25 cellular contexts compared by ENCODE assay signal in the genomic region with DNA sequence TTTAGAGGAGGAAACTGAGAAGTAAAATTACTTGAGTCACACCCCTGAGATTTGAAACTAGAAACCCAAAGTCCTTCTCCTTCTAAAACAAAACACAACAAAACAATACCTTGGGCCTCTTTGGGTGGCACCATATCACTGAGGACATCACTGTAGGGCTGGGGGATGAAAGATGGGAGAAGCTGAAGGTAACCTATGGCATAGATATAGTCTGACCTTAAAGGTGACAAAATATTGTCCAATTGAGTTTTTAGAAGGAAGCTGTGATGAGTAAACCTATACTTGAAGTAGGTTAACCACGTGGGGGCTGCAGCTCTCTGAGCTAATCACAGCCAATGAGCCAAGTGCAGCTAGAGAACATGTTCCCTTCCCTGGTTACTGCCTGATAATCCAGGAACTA.
"Had no signal": no experiment of that assay in that cellular context is flagged by ENCODE, and none has a peak within 500 bp of the region (broad histone marks: within the 10 kb centered on the region; RNA-seq: fewer than 3 reads in every experiment).

No MANE protein-coding gene starts in this region.

- H3K36me3 ChIP-seq: left ventricle myocardium inferior, lower lobe of right lung, neural progenitor cell, ovary, suprapubic skin, thyroid gland had no signal

- H3K4me3 Mint-ChIP-seq: natural killer cell treated with Interleukin-12 subunit alpha and Interleukin-12 subunit beta and Interleukin-15 and Interleukin-18, amount 100 ng/mL, for 72 hours; neural progenitor cell; type B pancreatic cell had no signal

- ATAC-seq: lower lobe of right lung; natural killer cell treated with Interleukin-12 subunit alpha and Interleukin-12 subunit beta and Interleukin-15 and Interleukin-18, amount 100 ng/mL, for 72 hours had no signal

- H3K36me3 Mint-ChIP-seq: natural killer cell treated with Interleukin-12 subunit alpha and Interleukin-12 subunit beta and Interleukin-15 and Interleukin-18, amount 100 ng/mL, for 72 hours; neural progenitor cell; type B pancreatic cell had no signal

- DNase-seq: cortex of kidney; effector CD8-positive, alpha-beta T cell; foreskin melanocyte; head of caudate nucleus; kidney; left cardiac atrium; left ventricle myocardium inferior; lower lobe of right lung; mesenchymal stem cell; midbrain; nucleus accumbens; ovary; right cardiac atrium; small intestine; stimulated activated CD4-positive, alpha-beta T cell treated with anti-CD3 and anti-CD28 coated beads, Interleukin-12 subunit alpha, Interleukin-12 subunit beta, amount 100 ng/mL, for 4 hours; stimulated activated CD4-positive, alpha-beta T cell treated with anti-CD3 and anti-CD28 coated beads, Interleukin-4, amount 100 ng/mL, for 24 hours; stimulated activated naive CD4-positive, alpha-beta T cell had no signal

- H3K27ac ChIP-seq: hepatocyte, left ventricle myocardium inferior, lower lobe of right lung, neural progenitor cell, ovary, suprapubic skin had no signal

- H3K4me3 ChIP-seq: hepatocyte, left ventricle myocardium inferior, lower lobe of right lung, neural progenitor cell, ovary, suprapubic skin, thyroid gland had no signal

- H3K9me3 ChIP-seq: left ventricle myocardium inferior, lower lobe of right lung, ovary, suprapubic skin, thyroid gland had no signal

- H3K27ac Mint-ChIP-seq: natural killer cell treated with Interleukin-12 subunit alpha and Interleukin-12 subunit beta and Interleukin-15 and Interleukin-18, amount 100 ng/mL, for 72 hours; neural progenitor cell; progenitor cell of endocrine pancreas; type B pancreatic cell had no signal

- H3K4me1 ChIP-seq: left ventricle myocardium inferior, lower lobe of right lung, neural progenitor cell had no signal

- H3K27me3 Mint-ChIP-seq: natural killer cell treated with Interleukin-12 subunit alpha and Interleukin-12 subunit beta and Interleukin-15 and Interleukin-18, amount 100 ng/mL, for 72 hours; progenitor cell of endocrine pancreas; type B pancreatic cell had no signal

- H3K27me3 ChIP-seq: dorsolateral prefrontal cortex, hepatocyte, neural progenitor cell, ovary, suprapubic skin, thyroid gland had no signal

- H3K9me3 Mint-ChIP-seq: natural killer cell treated with Interleukin-12 subunit alpha and Interleukin-12 subunit beta and Interleukin-15 and Interleukin-18, amount 100 ng/mL, for 72 hours; neural progenitor cell had no signal
